ENCODE assay signal across 1 cellular context in genomic region chr18:9849407-9849961, GRCh38.
TF ChIP-seq lines count a peak whose summit lies in the region.

No MANE protein-coding gene starts in this region.

TF ChIP-seq in K562, 482 proteins besides CTCF, POLR2A, EP300 and RAD21 (continued from another document and continues in another):
- TF ChIP-seq ZNF318 (IDR thresholded peaks at IDR 0.05; ENCODE audit: borderline replicate concordance in 1 of 2, low read depth in 1 of 2): peak in 1 of 2 experiments; percentile 50; a peak in 1 of 4 replicates
- TF ChIP-seq, protein P1, sequence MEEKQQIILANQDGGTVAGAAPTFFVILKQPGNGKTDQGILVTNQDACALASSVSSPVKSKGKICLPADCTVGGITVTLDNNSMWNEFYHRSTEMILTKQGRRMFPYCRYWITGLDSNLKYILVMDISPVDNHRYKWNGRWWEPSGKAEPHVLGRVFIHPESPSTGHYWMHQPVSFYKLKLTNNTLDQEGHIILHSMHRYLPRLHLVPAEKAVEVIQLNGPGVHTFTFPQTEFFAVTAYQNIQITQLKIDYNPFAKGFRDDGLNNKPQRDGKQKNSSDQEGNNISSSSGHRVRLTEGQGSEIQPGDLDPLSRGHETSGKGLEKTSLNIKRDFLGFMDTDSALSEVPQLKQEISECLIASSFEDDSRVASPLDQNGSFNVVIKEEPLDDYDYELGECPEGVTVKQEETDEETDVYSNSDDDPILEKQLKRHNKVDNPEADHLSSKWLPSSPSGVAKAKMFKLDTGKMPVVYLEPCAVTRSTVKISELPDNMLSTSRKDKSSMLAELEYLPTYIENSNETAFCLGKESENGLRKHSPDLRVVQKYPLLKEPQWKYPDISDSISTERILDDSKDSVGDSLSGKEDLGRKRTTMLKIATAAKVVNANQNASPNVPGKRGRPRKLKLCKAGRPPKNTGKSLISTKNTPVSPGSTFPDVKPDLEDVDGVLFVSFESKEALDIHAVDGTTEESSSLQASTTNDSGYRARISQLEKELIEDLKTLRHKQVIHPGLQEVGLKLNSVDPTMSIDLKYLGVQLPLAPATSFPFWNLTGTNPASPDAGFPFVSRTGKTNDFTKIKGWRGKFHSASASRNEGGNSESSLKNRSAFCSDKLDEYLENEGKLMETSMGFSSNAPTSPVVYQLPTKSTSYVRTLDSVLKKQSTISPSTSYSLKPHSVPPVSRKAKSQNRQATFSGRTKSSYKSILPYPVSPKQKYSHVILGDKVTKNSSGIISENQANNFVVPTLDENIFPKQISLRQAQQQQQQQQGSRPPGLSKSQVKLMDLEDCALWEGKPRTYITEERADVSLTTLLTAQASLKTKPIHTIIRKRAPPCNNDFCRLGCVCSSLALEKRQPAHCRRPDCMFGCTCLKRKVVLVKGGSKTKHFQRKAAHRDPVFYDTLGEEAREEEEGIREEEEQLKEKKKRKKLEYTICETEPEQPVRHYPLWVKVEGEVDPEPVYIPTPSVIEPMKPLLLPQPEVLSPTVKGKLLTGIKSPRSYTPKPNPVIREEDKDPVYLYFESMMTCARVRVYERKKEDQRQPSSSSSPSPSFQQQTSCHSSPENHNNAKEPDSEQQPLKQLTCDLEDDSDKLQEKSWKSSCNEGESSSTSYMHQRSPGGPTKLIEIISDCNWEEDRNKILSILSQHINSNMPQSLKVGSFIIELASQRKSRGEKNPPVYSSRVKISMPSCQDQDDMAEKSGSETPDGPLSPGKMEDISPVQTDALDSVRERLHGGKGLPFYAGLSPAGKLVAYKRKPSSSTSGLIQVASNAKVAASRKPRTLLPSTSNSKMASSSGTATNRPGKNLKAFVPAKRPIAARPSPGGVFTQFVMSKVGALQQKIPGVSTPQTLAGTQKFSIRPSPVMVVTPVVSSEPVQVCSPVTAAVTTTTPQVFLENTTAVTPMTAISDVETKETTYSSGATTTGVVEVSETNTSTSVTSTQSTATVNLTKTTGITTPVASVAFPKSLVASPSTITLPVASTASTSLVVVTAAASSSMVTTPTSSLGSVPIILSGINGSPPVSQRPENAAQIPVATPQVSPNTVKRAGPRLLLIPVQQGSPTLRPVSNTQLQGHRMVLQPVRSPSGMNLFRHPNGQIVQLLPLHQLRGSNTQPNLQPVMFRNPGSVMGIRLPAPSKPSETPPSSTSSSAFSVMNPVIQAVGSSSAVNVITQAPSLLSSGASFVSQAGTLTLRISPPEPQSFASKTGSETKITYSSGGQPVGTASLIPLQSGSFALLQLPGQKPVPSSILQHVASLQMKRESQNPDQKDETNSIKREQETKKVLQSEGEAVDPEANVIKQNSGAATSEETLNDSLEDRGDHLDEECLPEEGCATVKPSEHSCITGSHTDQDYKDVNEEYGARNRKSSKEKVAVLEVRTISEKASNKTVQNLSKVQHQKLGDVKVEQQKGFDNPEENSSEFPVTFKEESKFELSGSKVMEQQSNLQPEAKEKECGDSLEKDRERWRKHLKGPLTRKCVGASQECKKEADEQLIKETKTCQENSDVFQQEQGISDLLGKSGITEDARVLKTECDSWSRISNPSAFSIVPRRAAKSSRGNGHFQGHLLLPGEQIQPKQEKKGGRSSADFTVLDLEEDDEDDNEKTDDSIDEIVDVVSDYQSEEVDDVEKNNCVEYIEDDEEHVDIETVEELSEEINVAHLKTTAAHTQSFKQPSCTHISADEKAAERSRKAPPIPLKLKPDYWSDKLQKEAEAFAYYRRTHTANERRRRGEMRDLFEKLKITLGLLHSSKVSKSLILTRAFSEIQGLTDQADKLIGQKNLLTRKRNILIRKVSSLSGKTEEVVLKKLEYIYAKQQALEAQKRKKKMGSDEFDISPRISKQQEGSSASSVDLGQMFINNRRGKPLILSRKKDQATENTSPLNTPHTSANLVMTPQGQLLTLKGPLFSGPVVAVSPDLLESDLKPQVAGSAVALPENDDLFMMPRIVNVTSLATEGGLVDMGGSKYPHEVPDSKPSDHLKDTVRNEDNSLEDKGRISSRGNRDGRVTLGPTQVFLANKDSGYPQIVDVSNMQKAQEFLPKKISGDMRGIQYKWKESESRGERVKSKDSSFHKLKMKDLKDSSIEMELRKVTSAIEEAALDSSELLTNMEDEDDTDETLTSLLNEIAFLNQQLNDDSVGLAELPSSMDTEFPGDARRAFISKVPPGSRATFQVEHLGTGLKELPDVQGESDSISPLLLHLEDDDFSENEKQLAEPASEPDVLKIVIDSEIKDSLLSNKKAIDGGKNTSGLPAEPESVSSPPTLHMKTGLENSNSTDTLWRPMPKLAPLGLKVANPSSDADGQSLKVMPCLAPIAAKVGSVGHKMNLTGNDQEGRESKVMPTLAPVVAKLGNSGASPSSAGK (IDR thresholded peaks at IDR 0.05): 0 out of 2 replicates have a peak, but pooled peaks have one; percentile 31
- TF ChIP-seq ZNF23 (CRISPR knock-in tag; IDR thresholded peaks at IDR 0.05): 0 out of 2 replicates have a peak, but pooled peaks have one; percentile 36
- TF ChIP-seq NR2C2 (CRISPR knock-in tag; IDR thresholded peaks at IDR 0.05): no peak
- TF ChIP-seq NR2C2 (tag; IDR thresholded peaks at IDR 0.05): peak; percentile 62
- TF ChIP-seq NFRKB (IDR thresholded peaks at IDR 0.05; ENCODE audit: low read depth): peak; percentile 65; the same call in 1 of the 2 replicates
- TF ChIP-seq CREB5 (CRISPR knock-in tag; IDR thresholded peaks at IDR 0.05): no peak
- peak; percentile 50 for TF ChIP-seq POLR2B (IDR thresholded peaks at IDR 0.05; ENCODE audit: low read depth, partially characterized antibody)
- no peak for TF ChIP-seq ZNF707 (CRISPR knock-in tag; conservative IDR thresholded peaks at IDR 0.05)
- TF ChIP-seq ATF1 (CRISPR knock-in tag; IDR thresholded peaks at IDR 0.05): no peak
- TF ChIP-seq ATF1 (tag; IDR thresholded peaks at IDR 0.05): peak; percentile 2; the same call in 1 of the 2 replicates
- TF ChIP-seq NFYB (IDR thresholded peaks at IDR 0.05; ENCODE audit: extremely low read depth, insufficient read length): no peak
- TF ChIP-seq GMEB1 (CRISPR knock-in tag; IDR thresholded peaks at IDR 0.05): no peak
- peak; percentile 31; the same call in 1 of the 2 replicates for TF ChIP-seq HDAC2 (IDR thresholded peaks at IDR 0.05)
- peak in 1 of 2 experiments; percentile 55; a peak in 2 of 4 replicates for TF ChIP-seq ZNF639 (CRISPR knock-in tag; conservative IDR thresholded peaks at IDR 0.05 in 1 of 2, IDR thresholded peaks at IDR 0.05 in 1 of 2)
- TF ChIP-seq ZNF395 (CRISPR knock-in tag; IDR thresholded peaks at IDR 0.05): peak; percentile 65; the same call in 1 of the 2 replicates
- no peak for TF ChIP-seq ZNF408 (CRISPR knock-in tag; IDR thresholded peaks at IDR 0.05; ENCODE audit: low read depth)
- TF ChIP-seq RNF219 (CRISPR knock-in tag; IDR thresholded peaks at IDR 0.05): 0 out of 2 replicates have a peak, but pooled peaks have one; percentile 70
- no peak for TF ChIP-seq PPARD (CRISPR knock-in tag; IDR thresholded peaks at IDR 0.05)
- TF ChIP-seq DPF2 (IDR thresholded peaks at IDR 0.05): peak; percentile 77
- TF ChIP-seq ZNF197 (CRISPR knock-in tag; IDR thresholded peaks at IDR 0.05; ENCODE audit: low read depth): 0 out of 2 replicates have a peak, but pooled peaks have one; percentile 51
- peak; percentile 99 for TF ChIP-seq NR1H2 (CRISPR knock-in tag; IDR thresholded peaks at IDR 0.05)
